Comparison of ENCODE assay signal across 12 cellular contexts in genomic region chr6:32886674-32887383, GRCh38. TPM values are rescaled to one million over a fixed set of nuclear protein-coding genes. Genes with fewer than 3 reads are reported as not detected.
A peak's percentile ranks its signal among the peaks of the same experiment; 100 is the strongest.
DNase-seq lines count a peak whose midpoint lies in the region; ATAC-seq, FAIRE-seq and TF ChIP-seq lines count a peak whose summit lies in the region.
"Had no signal": no experiment of that assay in that cellular context is flagged by ENCODE, and none has a peak within 500 bp of the region (broad histone marks: within the 10 kb centered on the region; RNA-seq: fewer than 3 reads in every experiment).

No MANE protein-coding gene starts in this region.

- H3K27me3 ChIP-seq in MG63 (no peaks in the 10 kb centered on the region), endothelial cell of umbilical vein (ENCODE audit: control insufficient read depth in 2 of 2, insufficient read depth in 2 of 2, low read length in 2 of 2) (peaks cover 21 to 23% of the 10 kb centered on the region in 2 experiments), osteoblast (ENCODE audit: insufficient read depth, low read length) (no peaks in the 10 kb centered on the region)
- H3K27me3 ChIP-seq in CD8-positive, alpha-beta memory T cell (ENCODE audit: insufficient read depth, low read length, poor library complexity, severe bottlenecking): no peaks in the 10 kb centered on the region

- H3K36me3 ChIP-seq in MG63: no peaks in the 10 kb centered on the region
- no peaks in the 10 kb centered on the region for H3K36me3 ChIP-seq in endothelial cell of umbilical vein (ENCODE audit: control insufficient read depth in 2 of 2, extremely low read depth in 1 of 2, insufficient read depth in 2 of 2, low read length in 2 of 2)
- H3K36me3 ChIP-seq in osteoblast (ENCODE audit: insufficient read depth, low read length): no peaks in the 10 kb centered on the region
- H3K36me3 ChIP-seq in CD8-positive, alpha-beta memory T cell (ENCODE audit: insufficient read depth, low read length): no peaks in the 10 kb centered on the region

- dilution Hi-C loops in endothelial cell of umbilical vein (cut with MboI; ENCODE audit: extremely low pct_ligation_motif_present, low sequenced_read_pairs): no loop called here

- CTCF ChIA-PET in endothelial cell of umbilical vein (lab: Charles Lee): interaction anchor here (0.7 to 9.4 kb wide), 15 partner anchors 8 to 361 kb away, joined by 3 to 192 read pairs (median 6); partner anchors contain the start of genes BRD2, HLA-DMA and TAP2
- CTCF ChIA-PET in CD8-positive, alpha-beta memory T cell (lab: Charles Lee): interaction anchor here (1.2 to 5.4 kb wide), 13 partner anchors 29 to 101 kb away, joined by 3 to 64 read pairs (median 8); partner anchors contain the start of genes HLA-DMA and HLA-DMB
- CTCF ChIA-PET in GM10248 (lab: Yijun Ruan, JAX): interaction anchor here (0.6 to 7.4 kb wide), 22 partner anchors 9 to 285 kb away, joined by 3 to 111 read pairs (median 6); partner anchors contain the start of genes HLA-DMA and TAP2

- peaks cover 3% of the 10 kb centered on the region for H3K4me1 ChIP-seq in endothelial cell of umbilical vein (ENCODE audit: control insufficient read depth, extremely low read depth, insufficient read depth, low read length)
- peaks cover 38% of the 10 kb centered on the region for H3K4me1 ChIP-seq in osteoblast (ENCODE audit: insufficient read depth, low read length)
- no peaks in the 10 kb centered on the region for H3K4me1 ChIP-seq in CD8-positive, alpha-beta memory T cell (ENCODE audit: insufficient read depth, low read length)

- no peaks in the 10 kb centered on the region for H3K27me3 Mint-ChIP-seq in CD8-positive, alpha-beta memory T cell

- H3K27ac ChIP-seq in endothelial cell of umbilical vein (ENCODE audit: insufficient read depth, low read depth, low read length) (no peak overlapping the region), osteoblast (ENCODE audit: low read depth, low read length) (peak overlapping the region; percentile 15)
- H3K27ac ChIP-seq in CD8-positive, alpha-beta memory T cell (ENCODE audit: low read depth, low read length): no peak overlapping the region

- H4K20me1 ChIP-seq in endothelial cell of umbilical vein (replicated peaks; ENCODE audit: control insufficient read depth, extremely low read depth, insufficient read depth, low read length) (no peaks in the 10 kb centered on the region), osteoblast (ENCODE audit: insufficient read depth, low read length) (no peaks in the 10 kb centered on the region)

- no peak for TF ChIP-seq POLR2A in endothelial cell of umbilical vein (IDR thresholded peaks at IDR 0.05; ENCODE audit: low read depth, low read length)

- H3K79me2 ChIP-seq in endothelial cell of umbilical vein (ENCODE audit: control insufficient read depth, insufficient read depth, low read length): no peaks in the 10 kb centered on the region
- no peaks in the 10 kb centered on the region for H3K79me2 ChIP-seq in osteoblast (ENCODE audit: insufficient read depth, low read length)

- H3K4me3 Mint-ChIP-seq in CD8-positive, alpha-beta memory T cell: no peak overlapping the region

- H2AFZ ChIP-seq in endothelial cell of umbilical vein (ENCODE audit: low read depth, low read length) (no peak overlapping the region), osteoblast (ENCODE audit: low read length) (no peak overlapping the region)

- peaks cover 0 to under 1% (median 0%) of the 10 kb centered on the region in 3 donors for H3K36me3 Mint-ChIP-seq in CD8-positive, alpha-beta memory T cell

- no TSS peak for BruUV-seq in endothelial cell of umbilical vein (replicated peaks; lab: Mats Ljungman, UMichigan)

- DNase-seq in AG09309 (ENCODE audit: low read depth) (peak; percentile 78), MG63 (peak; percentile 94), endothelial cell of umbilical vein (ENCODE audit: low read depth, low spot score) (peak; percentile 17), osteoblast (ENCODE audit: insufficient read length, low spot score, missing footprints) (peak; percentile 73), NCI-H510A treated with DMSO at 0.1 percent for 48 hours (lab: John Stamatoyannopoulos, UW) (no peak), GM10248 (ENCODE audit: extremely low spot score) (no peak)
- DNase-seq in CD8-positive, alpha-beta memory T cell: no peak
- DNase-seq: activated effector memory CD4-positive, alpha-beta T cell treated with Interleukin-2 at 50 U/mL for 16 hours; KG1; NK-92 treated with Interleukin-12 subunit alpha and Interleukin-12 subunit beta, amount 100 ng/mL, for 24 hours had no signal

- no peak overlapping the region for H3K9ac ChIP-seq in endothelial cell of umbilical vein (replicated peaks; ENCODE audit: extremely low read depth, insufficient read depth, low read length)

- H3K9me1 ChIP-seq in endothelial cell of umbilical vein (replicated peaks; ENCODE audit: control insufficient read depth, extremely low read depth, insufficient read depth, low read length): no peaks in the 10 kb centered on the region

- ATAC-seq in HG03354 (IDR thresholded peaks at IDR 0.05; ENCODE audit: poor library complexity, severe bottlenecking, unreplicated experiment): no peak

- H3K4me3 ChIP-seq in AG09309 (ENCODE audit: control insufficient read depth, low read depth, low read length) (no peak overlapping the region), MG63 (no peak overlapping the region), endothelial cell of umbilical vein (replicated peaks in 1 of 3; ENCODE audit: insufficient read depth in 1 of 3, low read depth in 1 of 3, low read length in 3 of 3) (no peak overlapping the region), osteoblast (ENCODE audit: insufficient read depth, low read length) (no peak overlapping the region)
- H3K4me3 ChIP-seq in CD8-positive, alpha-beta memory T cell (ENCODE audit: low read length): no peak overlapping the region

- no peaks in the 10 kb centered on the region for H3K9me3 Mint-ChIP-seq in CD8-positive, alpha-beta memory T cell

- POLR2A ChIA-PET in endothelial cell of umbilical vein (lab: Charles Lee) (interaction anchor here (0.9 to 2.4 kb wide), 2 partner anchors 85 to 98 kb away, joined by 3 to 14 read pairs; no protein-coding TSS in a partner anchor), GM10248 (lab: Yijun Ruan, JAX) (no interaction called here)
- POLR2A ChIA-PET in CD8-positive, alpha-beta memory T cell (lab: Charles Lee): interaction anchor here (1.4 kb wide), 1 partner anchor 85 kb away, joined by 8 read pairs; no protein-coding TSS in a partner anchor

- H3K4me2 ChIP-seq in endothelial cell of umbilical vein (ENCODE audit: insufficient read depth, low read length): no peak overlapping the region
- H3K4me2 ChIP-seq in osteoblast (ENCODE audit: insufficient read depth, low read length): peak overlapping the region; percentile 1

- FAIRE-seq in endothelial cell of umbilical vein (lab: Jason Lieb, UNC): no peak

- intact Hi-C loops in endothelial cell of umbilical vein (cut with micrococcal nuclease): loop anchor here (5.0 to 10.0 kb wide), 2 partner anchors 45 to 358 kb away; no protein-coding TSS in a partner anchor

- no peak for TF ChIP-seq CTCF in AG09309 (IDR thresholded peaks at IDR 0.05; ENCODE audit: control insufficient read depth, insufficient read depth, low read depth, low read length, missing control alignments)
- no peak for TF ChIP-seq CTCF in endothelial cell of umbilical vein (IDR thresholded peaks at IDR 0.05; ENCODE audit: extremely low read depth in 1 of 2, insufficient read depth in 1 of 2, low read depth in 1 of 2, low read length in 2 of 2)
- TF ChIP-seq CTCF in osteoblast (IDR thresholded peaks at IDR 0.05; ENCODE audit: extremely low read depth, low read depth, low read length): no peak
- no peak for TF ChIP-seq CTCF in GM10248 (IDR thresholded peaks at IDR 0.05; ENCODE audit: control extremely low read depth, extremely low read depth, low read depth, missing control alignments)

- no peaks in the 10 kb centered on the region for H3K9me3 ChIP-seq in MG63
- H3K9me3 ChIP-seq in endothelial cell of umbilical vein (replicated peaks; ENCODE audit: control insufficient read depth, insufficient read depth, low read length): no peaks in the 10 kb centered on the region
- H3K9me3 ChIP-seq in osteoblast (ENCODE audit: low read depth, low read length): no peaks in the 10 kb centered on the region
- H3K9me3 ChIP-seq in CD8-positive, alpha-beta memory T cell (ENCODE audit: low read length): no peaks in the 10 kb centered on the region

- no peak overlapping the region for H3K27ac Mint-ChIP-seq in CD8-positive, alpha-beta memory T cell

- no peaks in the 10 kb centered on the region for H3K4me1 Mint-ChIP-seq in CD8-positive, alpha-beta memory T cell

RNA-seq across cellular contexts. Expression of gene PSMB9, which starts 32.8 kb away (rescaled TPM):
- 96.5 and 106 TPM in 2 replicates for total RNA-seq in MG63 (2014; rRNA removed; shearing (Covaris generic); ENCODE audit: low replicate concordance)
- total RNA-seq in endothelial cell of umbilical vein (2.7 and 6.3 TPM in 2 replicates), osteoblast (20.3 and 29.8 TPM in 2 replicates)
- 6.3 and 6.4 TPM in 2 replicates for polyA plus RNA-seq in endothelial cell of umbilical vein
- polyA plus RNA-seq in endothelial cell of umbilical vein (2011; cell fraction: cytosol; rRNA removed): 4.5 and 5.0 TPM in 2 replicates
- polyA plus RNA-seq in endothelial cell of umbilical vein (2011; cell fraction: nucleus; rRNA removed): 1.0 and 1.7 TPM in 2 replicates
- polyA plus RNA-seq in endothelial cell of umbilical vein (2012): 5.1 and 8.4 TPM in 2 replicates
- 2.1 and 4.6 TPM in 2 replicates for polyA minus RNA-seq in endothelial cell of umbilical vein
- polyA minus RNA-seq in endothelial cell of umbilical vein (2011; cell fraction: cytosol; rRNA and poly(A)+ RNA removed): 11.1 TPM
- not detected in 2 replicates for polyA minus RNA-seq in endothelial cell of umbilical vein (2011; cell fraction: nucleus; rRNA and poly(A)+ RNA removed)
- total RNA-seq in CD8-positive, alpha-beta memory T cell: 100 to 1,000 TPM; 245 to 255 TPM
- 597 TPM for polyA plus RNA-seq in CD8-positive, alpha-beta memory T cell

RNA-seq across cellular contexts. Expression of gene TAP1, which starts 33.3 kb away (rescaled TPM):
- total RNA-seq in MG63 (2014; rRNA removed; shearing (Covaris generic); ENCODE audit: low replicate concordance): 84.9 and 115 TPM in 2 replicates
- total RNA-seq in endothelial cell of umbilical vein (18.8 and 25.9 TPM in 2 replicates), osteoblast (42.3 and 43.6 TPM in 2 replicates)
- 15.6 and 17.2 TPM in 2 replicates for polyA plus RNA-seq in endothelial cell of umbilical vein
- 14.7 and 16.3 TPM in 2 replicates for polyA plus RNA-seq in endothelial cell of umbilical vein (2011; cell fraction: cytosol; rRNA removed)
- polyA plus RNA-seq in endothelial cell of umbilical vein (2011; cell fraction: nucleus; rRNA removed): 13.8 TPM in 2 replicates
- 31.2 and 34.9 TPM in 2 replicates for polyA plus RNA-seq in endothelial cell of umbilical vein (2012)
- polyA minus RNA-seq in endothelial cell of umbilical vein: 21.4 and 23.8 TPM in 2 replicates
- polyA minus RNA-seq in endothelial cell of umbilical vein (2011; cell fraction: cytosol; rRNA and poly(A)+ RNA removed): 36.5 TPM
- polyA minus RNA-seq in endothelial cell of umbilical vein (2011; cell fraction: nucleus; rRNA and poly(A)+ RNA removed): 3.1 and 4.5 TPM in 2 replicates
- total RNA-seq in CD8-positive, alpha-beta memory T cell: 100 to 1,000 TPM; 394 to 407 TPM
- 396 TPM for polyA plus RNA-seq in CD8-positive, alpha-beta memory T cell

RNA-seq across cellular contexts. Expression of gene PSMB8, which starts 43.0 kb away (rescaled TPM):
- 164 and 166 TPM in 2 replicates for total RNA-seq in MG63 (2014; rRNA removed; shearing (Covaris generic); ENCODE audit: low replicate concordance)
- total RNA-seq in endothelial cell of umbilical vein (25.7 and 40.1 TPM in 2 replicates), osteoblast (67.3 and 83.4 TPM in 2 replicates)
- polyA plus RNA-seq in endothelial cell of umbilical vein: 41.3 and 49.4 TPM in 2 replicates
- 37.0 and 39.6 TPM in 2 replicates for polyA plus RNA-seq in endothelial cell of umbilical vein (2011; cell fraction: cytosol; rRNA removed)
- polyA plus RNA-seq in endothelial cell of umbilical vein (2011; cell fraction: nucleus; rRNA removed): 20.6 and 22.3 TPM in 2 replicates
- 36.6 and 45.7 TPM in 2 replicates for polyA plus RNA-seq in endothelial cell of umbilical vein (2012)
- polyA minus RNA-seq in endothelial cell of umbilical vein: 17.2 and 20.8 TPM in 2 replicates
- polyA minus RNA-seq in endothelial cell of umbilical vein (2011; cell fraction: cytosol; rRNA and poly(A)+ RNA removed): 32.6 TPM
- 2.9 and 3.8 TPM in 2 replicates for polyA minus RNA-seq in endothelial cell of umbilical vein (2011; cell fraction: nucleus; rRNA and poly(A)+ RNA removed)
- 100 to 1,000 TPM; 311 to 326 TPM for total RNA-seq in CD8-positive, alpha-beta memory T cell
- 422 TPM for polyA plus RNA-seq in CD8-positive, alpha-beta memory T cell

RNA-seq across cellular contexts. Expression of gene TAP2, which starts 48.3 kb away (rescaled TPM):
- 87.2 and 112 TPM in 2 replicates for total RNA-seq in MG63 (2014; rRNA removed; shearing (Covaris generic); ENCODE audit: low replicate concordance)
- total RNA-seq in endothelial cell of umbilical vein: 49.7 and 57.8 TPM in 2 replicates
- polyA plus RNA-seq in endothelial cell of umbilical vein: 14.1 and 18.4 TPM in 2 replicates
- 14.8 and 16.1 TPM in 2 replicates for polyA plus RNA-seq in endothelial cell of umbilical vein (2011; cell fraction: cytosol; rRNA removed)
- 36.5 and 42.1 TPM in 2 replicates for polyA plus RNA-seq in endothelial cell of umbilical vein (2011; cell fraction: nucleus; rRNA removed)
- polyA plus RNA-seq in endothelial cell of umbilical vein (2012): 25.4 and 27.9 TPM in 2 replicates
- polyA minus RNA-seq in endothelial cell of umbilical vein: 40.5 and 59.8 TPM in 2 replicates
- polyA minus RNA-seq in endothelial cell of umbilical vein (2011; cell fraction: cytosol; rRNA and poly(A)+ RNA removed): 30.3 TPM
- 18.7 and 22.6 TPM in 2 replicates for polyA minus RNA-seq in endothelial cell of umbilical vein (2011; cell fraction: nucleus; rRNA and poly(A)+ RNA removed)
- 12.4 and 20.6 TPM in 2 replicates for total RNA-seq in osteoblast
- total RNA-seq in CD8-positive, alpha-beta memory T cell: 100 to 1,000 TPM; 221 to 228 TPM
- polyA plus RNA-seq in CD8-positive, alpha-beta memory T cell: 35.8 TPM

RNA-seq across cellular contexts. Expression of gene HLA-DMB, which starts 54.0 kb away (rescaled TPM):
- total RNA-seq in MG63 (2014; rRNA removed; shearing (Covaris generic); ENCODE audit: low replicate concordance): 0.76 and 0.79 TPM in 2 replicates
- total RNA-seq in endothelial cell of umbilical vein (0.39 TPM in 1 of 2 replicates, not detected in the other), osteoblast (2.2 and 8.3 TPM in 2 replicates)
- 0.75 and 1.1 TPM in 2 replicates for polyA plus RNA-seq in endothelial cell of umbilical vein
- polyA plus RNA-seq in endothelial cell of umbilical vein (2011; cell fraction: cytosol; rRNA removed): 0.71 and 0.87 TPM in 2 replicates
- polyA plus RNA-seq in endothelial cell of umbilical vein (2011; cell fraction: nucleus; rRNA removed): 1.2 and 1.3 TPM in 2 replicates
- polyA plus RNA-seq in endothelial cell of umbilical vein (2012): 0.16 and 0.27 TPM in 2 replicates
- 0.34 and 0.45 TPM in 2 replicates for polyA minus RNA-seq in endothelial cell of umbilical vein
- polyA minus RNA-seq in endothelial cell of umbilical vein (2011; cell fraction: cytosol; rRNA and poly(A)+ RNA removed): not detected
- polyA minus RNA-seq in endothelial cell of umbilical vein (2011; cell fraction: nucleus; rRNA and poly(A)+ RNA removed): 0.72 TPM in 1 of 2 replicates, not detected in the other
- total RNA-seq in CD8-positive, alpha-beta memory T cell: 1 to 10 TPM; 4.3 to 5.3 TPM
- 25.6 TPM for polyA plus RNA-seq in CD8-positive, alpha-beta memory T cell
- total RNA-seq: lung microvascular endothelial cell had no signal

Comparison
In these comparisons a context has a peak if more than half of its experiments do, and no peak if none do; other contexts are left out.
1. DNase-seq: peak in AG09309 (single experiment), MG63 (single experiment), endothelial cell of umbilical vein (single experiment) and osteoblast (single experiment); none in CD8-positive, alpha-beta memory T cell (0 of 5), NCI-H510A treated with DMSO at 0.1 percent for 48 hours (single experiment) and GM10248 (single experiment).